ENCODE assay signal across 8 cellular contexts in the genomic region with DNA sequence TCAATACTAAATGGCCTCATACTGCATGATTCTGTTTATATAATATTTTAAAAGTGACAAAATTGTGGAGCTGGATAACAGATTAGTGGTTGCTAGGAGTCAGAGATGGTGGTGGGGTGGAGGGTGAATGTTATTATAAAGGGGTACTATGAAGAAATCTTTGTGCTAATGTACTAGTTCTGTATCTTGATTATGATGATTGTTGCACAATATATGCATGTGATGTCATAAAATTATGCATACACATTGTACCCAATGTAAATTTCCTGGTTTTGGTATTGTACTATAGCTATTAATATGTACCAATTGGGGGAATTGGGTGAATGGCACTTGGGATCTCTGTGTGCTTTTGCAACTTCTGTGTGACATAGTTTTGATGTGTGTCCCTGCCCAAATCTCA.
"Had no signal": no experiment of that assay in that cellular context is flagged by ENCODE, and none has a peak within 500 bp of the region (broad histone marks: within the 10 kb centered on the region; RNA-seq: fewer than 3 reads in every experiment).

No MANE protein-coding gene starts in this region.

- H3K4me1 Mint-ChIP-seq: H9 had no signal

- H3K27ac ChIP-seq: GM23248, KMS-11 had no signal

- H3K4me3 ChIP-seq: GM23248 had no signal

- H2AFZ ChIP-seq: GM23248 had no signal

- DNase-seq: GM23248, GOT3, H9, HCEC 1CT, KBM-7 had no signal

- FAIRE-seq: H54, HTR-8/SVneo had no signal

- H3K9ac ChIP-seq: GM23248, KMS-11 had no signal

- H3K9me3 Mint-ChIP-seq: H9 had no signal

- H3K4me2 ChIP-seq: KMS-11 had no signal

- H3K4me3 Mint-ChIP-seq: H9 had no signal

- H3K27ac Mint-ChIP-seq: H9 had no signal
